ENCODE assay signal across 8 cellular contexts in genomic region chr19:1102407-1103106, GRCh38. TPM values are rescaled to one million over a fixed set of nuclear protein-coding genes. Genes with fewer than 3 reads are reported as not detected.
DNase-seq lines count a peak whose midpoint lies in the region; ATAC-seq and TF ChIP-seq lines count a peak whose summit lies in the region.

No MANE protein-coding gene starts in this region.

- H3K36me3 ChIP-seq in kidney epithelial cell (ENCODE audit: control insufficient read depth, insufficient read depth, low read length) = no peaks in the 10 kb centered on the region

- DNase-seq in GM10248 (ENCODE audit: extremely low spot score) (peak; percentile 49), NOMO-1 treated with DMSO at 0.1 percent for 48 hours (lab: John Stamatoyannopoulos, UW; ENCODE audit: unreplicated experiment) (peak; percentile 69), amniotic epithelial cell (ENCODE audit: low read depth) (peak; percentile 100), kidney epithelial cell (ENCODE audit: low read depth) (peak; percentile 100), NCI-H1105 (lab: John Stamatoyannopoulos, UW) (no peak)
- DNase-seq in stimulated activated CD4-positive, alpha-beta T cell treated with anti-CD3 and anti-CD28 coated beads, TNF-alpha, amount 100 ng/mL, for 48 hours (ENCODE audit: low read depth in 3 of 3) = peak in 2 of 3 donors; percentile 46 to 64

- ATAC-seq in HG02970 (IDR thresholded peaks at IDR 0.05; ENCODE audit: low FRiP score, unreplicated experiment) = no peak
- no peak for ATAC-seq in HG02763 (IDR thresholded peaks at IDR 0.05; ENCODE audit: unreplicated experiment)

- POLR2A ChIA-PET in GM10248 (lab: Yijun Ruan, JAX) = interaction anchor here (0.6 to 1.0 kb wide), 2 partner anchors 28 to 1375 kb away, joined by 4 to 5 read pairs; no protein-coding TSS in a partner anchor

- TF ChIP-seq CTCF in GM10248 (IDR thresholded peaks at IDR 0.05; ENCODE audit: control extremely low read depth, extremely low read depth, low read depth, missing control alignments) = no peak
- TF ChIP-seq CTCF in kidney epithelial cell (IDR thresholded peaks at IDR 0.05; ENCODE audit: insufficient read depth, low read length, poor library complexity, severe bottlenecking) = no peak

- CTCF ChIA-PET in GM10248 (lab: Yijun Ruan, JAX) = interaction anchor here (1.2 to 2.2 kb wide), 3 partner anchors 11 to 163 kb away, joined by 4 to 17 read pairs (median 4); no protein-coding TSS in a partner anchor

- no peaks in the 10 kb centered on the region for H3K27me3 ChIP-seq in kidney epithelial cell (ENCODE audit: control insufficient read depth, insufficient read depth, low read length)

- H3K4me3 ChIP-seq in kidney epithelial cell (ENCODE audit: low read depth, low read length) = no peak overlapping the region

RNA-seq across cellular contexts. Expression of gene GPX4, which starts 1.2 kb away (rescaled TPM):
- 538 and 611 TPM in 2 replicates for total RNA-seq in kidney epithelial cell

RNA-seq across cellular contexts. Expression of gene POLR2E, which starts 7.4 kb away (rescaled TPM):
- 204 and 267 TPM in 2 replicates for total RNA-seq in kidney epithelial cell

RNA-seq across cellular contexts. Expression of gene ARHGAP45, which starts 35.6 kb away (rescaled TPM):
- total RNA-seq in kidney epithelial cell = 1.4 and 4.2 TPM in 2 replicates
